ENCODE assay signal across 19 cellular contexts in genomic region chr19:31353826-31354225, GRCh38. TPM values are rescaled to one million over a fixed set of nuclear protein-coding genes. Genes with fewer than 3 reads are reported as not detected.
A peak's percentile ranks its signal among the peaks of the same experiment; 100 is the strongest.
DNase-seq lines count a peak whose midpoint lies in the region; ATAC-seq, FAIRE-seq and TF ChIP-seq lines count a peak whose summit lies in the region.
"Had no signal": no experiment of that assay in that cellular context is flagged by ENCODE, and none has a peak within 500 bp of the region (broad histone marks: within the 10 kb centered on the region; RNA-seq: fewer than 3 reads in every experiment).

No MANE protein-coding gene starts in this region.

- H3K4me3 Mint-ChIP-seq in nephron progenitor cell = peak overlapping the region; percentile 13

- no peak overlapping the region for H3K4me2 ChIP-seq in HepG2 (ENCODE audit: low read depth, low read length)

- no peaks in the 10 kb centered on the region for H4K20me1 ChIP-seq in HepG2 (ENCODE audit: insufficient read depth, low read length)

- POLR2A ChIA-PET in HepG2 (lab: Yijun Ruan, JAX) = no interaction called here

- TF ChIP-seq CTCF in HepG2 (CRISPR knock-in tag; IDR thresholded peaks at IDR 0.05) (no peak), right lobe of liver (IDR thresholded peaks at IDR 0.05) (no peak), foreskin keratinocyte (conservative IDR thresholded peaks at IDR 0.05) (peak; percentile 26), nephron progenitor cell (IDR thresholded peaks at IDR 0.05) (no peak)

- CTCF ChIA-PET in HepG2 (lab: Yijun Ruan, JAX; ENCODE audit: low intra/inter-chr PET ratio, low total read pairs) = no interaction called here

- in situ Hi-C loops in HepG2 (cut with HindIII; ENCODE audit: extremely low pct_ligation_motif_present, low pct_unique_long_range_greater_than_20kb) = no loop called here
- in situ Hi-C loops in G401 (cut with HindIII; ENCODE audit: low sequenced_read_pairs) = no loop called here

- H3K36me3 ChIP-seq in HepG2 (replicated peaks in 1 of 2; ENCODE audit: control insufficient read depth in 1 of 2, insufficient read depth in 2 of 2, low read length in 2 of 2) (no peaks in the 10 kb centered on the region), right lobe of liver (no peaks in the 10 kb centered on the region)
- H3K36me3 ChIP-seq: spleen had no signal

- ATAC-seq in HepG2 (no peak), right lobe of liver (no peak), foreskin keratinocyte (no peak), GM18909 (IDR thresholded peaks at IDR 0.05; ENCODE audit: poor library complexity, unreplicated experiment) (no peak), left lobe of liver (no peak), HG02973 (IDR thresholded peaks at IDR 0.05; ENCODE audit: unreplicated experiment) (no peak)
- ATAC-seq: stimulated activated naive CD8-positive, alpha-beta T cell treated with anti-CD3 and anti-CD28 coated beads, Interleukin-15, Interleukin-2, amounts not matched to agents 100 U/mL and 50 U/mL, for 24 hours had no signal

- no peak overlapping the region for H2AFZ ChIP-seq in HepG2 (ENCODE audit: low read length)

- peaks cover 42% of the 10 kb centered on the region for H3K4me1 Mint-ChIP-seq in nephron progenitor cell

- FAIRE-seq in HepG2 (lab: Jason Lieb, UNC) = no peak
- FAIRE-seq: GM19239 had no signal

- DNase-seq in HepG2 (ENCODE audit: low spot score) (no peak), right lobe of liver (no peak), foreskin keratinocyte (no peak), nephron progenitor cell (no peak), G401 (ENCODE audit: low spot score) (no peak), left lobe of liver (ENCODE audit: low spot score) (no peak)
- DNase-seq: Calu3; foreskin melanocyte; Kasumi-1; NCI-H1694 treated with DMSO at 0.1 percent for 48 hours; NCI-H510A treated with DMSO at 0.1 percent for 48 hours; SJCRH30; spleen; stimulated activated naive CD8-positive, alpha-beta T cell treated with anti-CD3 and anti-CD28 coated beads, Interleukin-15, Interleukin-2, amounts not matched to agents 100 U/mL and 50 U/mL, for 24 hours; T1000 had no signal

- TF ChIP-seq POLR2A in HepG2 (IDR thresholded peaks at IDR 0.05; ENCODE audit: insufficient read depth in 1 of 2, low read depth in 2 of 2, low read length in 2 of 2) = no peak
- no peak for TF ChIP-seq POLR2A in right lobe of liver (IDR thresholded peaks at IDR 0.05)

- no peak overlapping the region for H3K9ac ChIP-seq in HepG2 (ENCODE audit: insufficient read depth, low read depth, low read length)

- no TSS peak for BruUV-seq in HepG2 (replicated peaks; lab: Mats Ljungman, UMichigan)

- intact Hi-C loops in HepG2 (cut with micrococcal nuclease; ENCODE audit: unreplicated experiment) (no loop called here), right lobe of liver (cut with DNase I) (no loop called here)

- no peak overlapping the region for H3K27ac ChIP-seq in HepG2 (ENCODE audit: extremely low read length, insufficient read depth, low read length)
- no peak overlapping the region for H3K27ac ChIP-seq in right lobe of liver
- no peak overlapping the region for H3K27ac ChIP-seq in foreskin keratinocyte
- H3K27ac ChIP-seq: HL-60, SJCRH30, spleen had no signal

- 3% methylated on average over 10 of the region's 10 CpGs for WGBS in HepG2 (ENCODE audit: low lambda C conversion rate)
- WGBS in right lobe of liver (ENCODE audit: insufficient coverage, low coverage, low lambda C conversion rate, missing lambda C conversion rate) = 11% methylated on average over 10 of the region's 10 CpGs

- H3K27me3 ChIP-seq in HepG2 (ENCODE audit: control insufficient read depth in 1 of 2, insufficient read depth in 2 of 2, low read length in 2 of 2) (peaks cover 1 to 62% of the 10 kb centered on the region in 2 experiments; a peak in 3 of 5 replicates), right lobe of liver (peaks cover 0 to 15% of the 10 kb centered on the region in 2 donors), foreskin keratinocyte (peaks cover 52% of the 10 kb centered on the region)
- H3K27me3 ChIP-seq: SJCRH30 had no signal

- H3K36me3 Mint-ChIP-seq in nephron progenitor cell (ENCODE audit: low read depth) = no peaks in the 10 kb centered on the region

- H3K9me3 ChIP-seq in HepG2 (ENCODE audit: low read length) (no peaks in the 10 kb centered on the region), right lobe of liver (no peaks in the 10 kb centered on the region)
- H3K9me3 ChIP-seq: spleen had no signal

- no peaks in the 10 kb centered on the region for H3K4me1 ChIP-seq in HepG2 (ENCODE audit: insufficient read depth, low read length)
- peaks cover 0 to 13% (median 0%) of the 10 kb centered on the region in 4 donors for H3K4me1 ChIP-seq in right lobe of liver
- peaks cover 6% of the 10 kb centered on the region for H3K4me1 ChIP-seq in foreskin keratinocyte

- TF ChIP-seq RAD21 in HepG2 (CRISPR knock-in tag; IDR thresholded peaks at IDR 0.05) = no peak

- H3K79me2 ChIP-seq in HepG2 (ENCODE audit: insufficient read depth, low read length) = no peaks in the 10 kb centered on the region

- TF ChIP-seq EP300 in HepG2 (IDR thresholded peaks at IDR 0.05; ENCODE audit: low read depth in 2 of 2, low read length in 2 of 2) = no peak
- no peak for TF ChIP-seq EP300 in HepG2 (CRISPR knock-in tag; IDR thresholded peaks at IDR 0.05; ENCODE audit: borderline replicate concordance)

- no peak overlapping the region for H3K4me3 ChIP-seq in HepG2 (replicated peaks in 1 of 3; ENCODE audit: insufficient read depth in 1 of 3, low read depth in 2 of 3, low read length in 3 of 3)
- H3K4me3 ChIP-seq in right lobe of liver = no peak overlapping the region
- H3K4me3 ChIP-seq: SJCRH30, spleen had no signal

- peaks cover 79% of the 10 kb centered on the region for H3K27me3 Mint-ChIP-seq in nephron progenitor cell (ENCODE audit: low read depth, poor library complexity)

- H3K9me3 Mint-ChIP-seq in nephron progenitor cell = no peaks in the 10 kb centered on the region

- H3K27ac Mint-ChIP-seq in nephron progenitor cell = no peak overlapping the region

TF ChIP-seq in HepG2, 621 proteins besides CTCF, POLR2A, EP300 and RAD21:
- TF ChIP-seq STAG1 (CRISPR knock-in tag; IDR thresholded peaks at IDR 0.05) (peak; percentile 7; the same call in 1 of the 2 replicates), GMEB1 (CRISPR knock-in tag; IDR thresholded peaks at IDR 0.05; ENCODE audit: borderline replicate concordance) (no peak)

RNA-seq across cellular contexts. Expression of gene TSHZ3, which starts 4.6 kb away (rescaled TPM):
- total RNA-seq in HepG2 (2016; rRNA removed; fragmentation: Illumina TruSeq; extraction: Trizol) (not detected in 2 replicates), right lobe of liver (1 to 10 TPM; 1.2 to 1.6 (median 1.3) TPM), foreskin keratinocyte (8.4 and 8.8 TPM in 2 replicates), left lobe of liver (1.1 TPM)
- not detected in 2 replicates for total RNA-seq in HepG2 (2016; cell fraction: cytosol; rRNA removed; fragmentation: Illumina TruSeq; extraction: Trizol; ENCODE audit: low read depth)
- total RNA-seq in HepG2 (2016; cell fraction: insoluble cytoplasmic fraction; rRNA removed; fragmentation: Illumina TruSeq; extraction: Trizol) = not detected in 2 replicates
- total RNA-seq in HepG2 (2016; cell fraction: membrane; rRNA removed; fragmentation: Illumina TruSeq; extraction: Trizol) = not detected in 2 replicates
- not detected in 2 replicates for total RNA-seq in HepG2 (2016; cell fraction: nucleus; rRNA removed; fragmentation: Illumina TruSeq; extraction: Trizol)
- polyA plus RNA-seq in HepG2 (2011; rRNA removed) (0.01 TPM in 1 of 2 replicates, not detected in the other), foreskin keratinocyte (3.1 and 3.4 TPM in 2 replicates)
- not detected in 2 replicates for polyA plus RNA-seq in HepG2 (2011; cell fraction: cytosol; rRNA removed)
- polyA plus RNA-seq in HepG2 (2011; cell fraction: nucleus; rRNA removed) = not detected in 2 replicates
- not detected in 2 replicates for polyA plus RNA-seq in HepG2 (2012)
- polyA plus RNA-seq in HepG2 (2016; cell fraction: cytosol; fragmentation: Illumina TruSeq; extraction: Trizol; ENCODE audit: low read depth) = not detected in 2 replicates
- polyA plus RNA-seq in HepG2 (2016; cell fraction: insoluble cytoplasmic fraction; fragmentation: Illumina TruSeq; extraction: Trizol; ENCODE audit: low read depth) = not detected in 2 replicates
- not detected in 2 replicates for polyA plus RNA-seq in HepG2 (2016; cell fraction: membrane; fragmentation: Illumina TruSeq; extraction: Trizol; ENCODE audit: low read depth)
- polyA plus RNA-seq in HepG2 (2016; cell fraction: nucleus; fragmentation: Illumina TruSeq; extraction: Trizol; ENCODE audit: insufficient read depth, low read depth) = not detected in 2 replicates
- polyA minus RNA-seq in HepG2 (2011; rRNA and poly(A)+ RNA removed; ENCODE audit: low replicate concordance) = not detected in 2 replicates
- polyA minus RNA-seq in HepG2 (2011; cell fraction: cytosol; rRNA and poly(A)+ RNA removed) = not detected in 2 replicates
- not detected in 2 replicates for polyA minus RNA-seq in HepG2 (2011; cell fraction: nucleus; rRNA and poly(A)+ RNA removed)
- total RNA-seq in G401 (2014; rRNA removed; shearing (Covaris generic)) = not detected in 2 replicates
- total RNA-seq: Calu3 had no signal
